Comparison of ENCODE assay signal across 8 cellular contexts in genomic region chr18:6920099-6920955, GRCh38.
DNase-seq lines count a peak whose midpoint lies in the region; FAIRE-seq and TF ChIP-seq lines count a peak whose summit lies in the region.

No MANE protein-coding gene starts in this region.

- no peak overlapping the region for H3K27ac ChIP-seq in AG04450 (ENCODE audit: low read depth, low read length)
- H3K27ac ChIP-seq in VCaP, result no peak overlapping the region

- H3K27me3 ChIP-seq in AG04450 (ENCODE audit: control insufficient read depth, insufficient read depth, low read length), result peaks cover 6% of the 10 kb centered on the region

- H3K27ac Mint-ChIP-seq in immature natural killer cell, result no peak overlapping the region

- DNase-seq in AG04450 (ENCODE audit: low read depth, low spot score) (peak; percentile 27), GM12891 (ENCODE audit: insufficient read length, low spot score) (peak; percentile 20), NCI-H2107 (lab: John Stamatoyannopoulos, UW) (peak; percentile 27), frontal cortex (ENCODE audit: low spot score in 2 of 2) (peak; percentile 43 to 52), pons (ENCODE audit: low spot score) (peak; percentile 59), immature natural killer cell (no peak)
- DNase-seq in NK-92 treated with Interleukin-12 subunit alpha and Interleukin-12 subunit beta, amount 100 ng/mL, for 24 hours (lab: John Stamatoyannopoulos, UW), result no peak

- CTCF ChIA-PET in AG04450 (lab: Charles Lee), result interaction anchor here (0.6 to 4.4 kb wide), 26 partner anchors 8 to 377 kb away, joined by 3 to 79 read pairs (median 4); no protein-coding TSS in a partner anchor

- peaks cover 0 to 3% (median 0%) of the 10 kb centered on the region in 3 donors for H3K36me3 Mint-ChIP-seq in immature natural killer cell

- H3K4me3 Mint-ChIP-seq in immature natural killer cell, result peak overlapping the region in 1 of 5 donors; percentile 45

- FAIRE-seq in GM12891 (lab: Jason Lieb, UNC), result peak; percentile 82
- FAIRE-seq in frontal cortex (lab: Jason Lieb, UNC), result no peak

- TF ChIP-seq POLR2A in GM12891 (IDR thresholded peaks at IDR 0.05; ENCODE audit: low read depth, low read length), result no peak

- POLR2A ChIA-PET in AG04450 (lab: Yijun Ruan, JAX), result interaction anchor here (1.1 kb wide), 1 partner anchor 257 kb away, joined by 7 read pairs; no protein-coding TSS in a partner anchor

- TF ChIP-seq CTCF in AG04450 (IDR thresholded peaks at IDR 0.05; ENCODE audit: low read depth, low read length) (peak; percentile 91), VCaP (conservative IDR thresholded peaks at IDR 0.05) (peak; percentile 90)

- H3K27me3 Mint-ChIP-seq in immature natural killer cell (ENCODE audit: low read depth in 3 of 3), result peaks cover 0 to 14% (median 12%) of the 10 kb centered on the region in 3 donors

- peaks cover 0 to 21% (median 4%) of the 10 kb centered on the region in 6 donors for H3K9me3 Mint-ChIP-seq in immature natural killer cell

- H3K4me1 Mint-ChIP-seq in immature natural killer cell, result no peaks in the 10 kb centered on the region

- no peaks in the 10 kb centered on the region for H3K9me3 ChIP-seq in AG04450 (ENCODE audit: control insufficient read depth, insufficient read depth, low read length)

- no peak overlapping the region for H3K4me3 ChIP-seq in AG04450 (ENCODE audit: low read depth, low read length)

TF ChIP-seq in GM12891, 5 proteins besides CTCF, POLR2A, EP300 and RAD21:
- TF ChIP-seq POU2F2 (IDR thresholded peaks at IDR 0.05; ENCODE audit: low read depth, low read length), result 0 out of 2 replicates have a peak, but pooled peaks have one; percentile 44
- no peak for TF ChIP-seq SPI1 (IDR thresholded peaks at IDR 0.05; ENCODE audit: low read depth, low read length)

Comparison
In these comparisons a context has a peak if more than half of its experiments do, and no peak if none do; other contexts are left out.
1. DNase-seq: peak in AG04450 (single experiment), GM12891 (single experiment), NCI-H2107 (single experiment), frontal cortex (2 of 2) and pons (single experiment); none in NK-92 treated with Interleukin-12 subunit alpha and Interleukin-12 subunit beta, amount 100 ng/mL, for 24 hours (single experiment) and immature natural killer cell (0 of 3).